ENCODE assay signal across 11 cellular contexts in genomic region chr10:119254355-119254754, GRCh38. TPM values are rescaled to one million over a fixed set of nuclear protein-coding genes. Genes with fewer than 3 reads are reported as not detected.
A peak's percentile ranks its signal among the peaks of the same experiment; 100 is the strongest.
DNase-seq lines count a peak whose midpoint lies in the region; ATAC-seq, FAIRE-seq and TF ChIP-seq lines count a peak whose summit lies in the region.
"Had no signal": no experiment of that assay in that cellular context is flagged by ENCODE, and none has a peak within 500 bp of the region (broad histone marks: within the 10 kb centered on the region; RNA-seq: fewer than 3 reads in every experiment).

No MANE protein-coding gene starts in this region.

- peak overlapping the region; percentile 20; the same call in 1 of the 2 replicates for H3K4me3 ChIP-seq in ACC112 (ENCODE audit: low read depth, low read length)
- no peak overlapping the region for H3K4me3 ChIP-seq in cardiac muscle cell
- H3K4me3 ChIP-seq in pancreas, result no peak overlapping the region

- no peak for FAIRE-seq in pancreas (lab: Jason Lieb, UNC)

- H3K9me3 ChIP-seq in cardiac muscle cell (ENCODE audit: low read depth) (no peaks in the 10 kb centered on the region), pancreas (no peaks in the 10 kb centered on the region)

- DNase-seq in RPMI7951 (ENCODE audit: low read depth) (peak; percentile 12), cardiac muscle cell (ENCODE audit: low read depth in 1 of 2, low spot score in 1 of 2) (no peak), pancreas (no peak), SIG-M5 treated with dmso at 0.1 percent for 504 hours (lab: John Stamatoyannopoulos, UW; ENCODE audit: unreplicated experiment) (no peak), Ammon's horn (ENCODE audit: low spot score) (no peak), OCI-M2 (lab: John Stamatoyannopoulos, UW; ENCODE audit: unreplicated experiment) (no peak), left lobe of liver (ENCODE audit: low spot score) (no peak)
- DNase-seq: DMS 273 treated with DMSO at 0.1 percent for 48 hours; NK-92 treated with Interleukin-12 subunit alpha and Interleukin-12 subunit beta, amount 100 ng/mL, for 24 hours had no signal

- no peak for ATAC-seq in pancreas
- no peak for ATAC-seq in left lobe of liver

- H3K27me3 ChIP-seq in ACC112 (ENCODE audit: insufficient read depth, low read length) (no peaks in the 10 kb centered on the region), cardiac muscle cell (no peaks in the 10 kb centered on the region), pancreas (no peaks in the 10 kb centered on the region)

- H3K36me3 ChIP-seq in ACC112 (ENCODE audit: insufficient read depth, low read length) (no peaks in the 10 kb centered on the region), cardiac muscle cell (no peaks in the 10 kb centered on the region), pancreas (no peaks in the 10 kb centered on the region)

- intact Hi-C loops in pancreas (cut with DNase I), result no loop called here

- no peak overlapping the region for H2AFZ ChIP-seq in ACC112 (ENCODE audit: low read length, unreplicated experiment)

- 85 to 87% methylated on average over 3 of the region's 3 CpGs for WGBS in pancreas, 2 donors

- H3K4me1 ChIP-seq in ACC112 (ENCODE audit: control insufficient read depth, insufficient read depth, low read length, unreplicated experiment) (peaks cover 59% of the 10 kb centered on the region), cardiac muscle cell (ENCODE audit: low read depth) (peaks cover 46% of the 10 kb centered on the region), pancreas (no peaks in the 10 kb centered on the region)

- TF ChIP-seq CTCF in cardiac muscle cell (IDR thresholded peaks at IDR 0.05; ENCODE audit: low read depth, low read length), result no peak
- TF ChIP-seq CTCF in pancreas (IDR thresholded peaks at IDR 0.05), result no peak

- H3K79me2 ChIP-seq in ACC112 (ENCODE audit: control insufficient read depth, insufficient read depth, low read length, unreplicated experiment), result peaks cover 17% of the 10 kb centered on the region

- H3K27ac ChIP-seq in ACC112 (ENCODE audit: low read depth, low read length), result peak overlapping the region; percentile 97
- H3K27ac ChIP-seq in cardiac muscle cell, result peak overlapping the region; percentile 67
- peak overlapping the region in 3 of 4 donors; percentile 4 to 28 (median 27) for H3K27ac ChIP-seq in pancreas
- H3K27ac ChIP-seq: KMS-11 had no signal

RNA-seq across cellular contexts. Expression of gene GRK5, which starts 47.0 kb away (rescaled TPM):
- 2.7 and 2.9 TPM in 2 replicates for total RNA-seq in RPMI7951 (2014; rRNA removed; shearing (Covaris generic))
- total RNA-seq in cardiac muscle cell, result 9.2 and 18.3 TPM in 2 replicates
- 3.5 and 10.1 TPM in 2 replicates for polyA plus RNA-seq in cardiac muscle cell
- 1 to 10 TPM; 1.4 to 4.1 (median 2.2) TPM for total RNA-seq in pancreas
- 1 to 10 TPM; 2.3 to 6.0 TPM for polyA plus RNA-seq in pancreas
- 8.4 TPM for total RNA-seq in left lobe of liver

Comparison
In these comparisons a context has a peak if more than half of its experiments do, and no peak if none do; other contexts are left out.
1. H3K27ac ChIP-seq: peak in every context shown above with its lines; median percentile 97 in ACC112; 67 in cardiac muscle cell; 27 in pancreas.